ENCODE assay signal across 13 cellular contexts in genomic region chr18:63241317-63241712, GRCh38.
"Had no signal": no experiment of that assay in that cellular context is flagged by ENCODE, and none has a peak within 500 bp of the region (broad histone marks: within the 10 kb centered on the region; RNA-seq: fewer than 3 reads in every experiment).

No MANE protein-coding gene starts in this region.

- H3K36me3 ChIP-seq: gastroesophageal sphincter, left ventricle myocardium inferior, right atrium auricular region, upper lobe of left lung had no signal

- H3K4me3 Mint-ChIP-seq: activated CD8-positive, alpha-beta T cell treated with anti-CD3 and anti-CD28 coated beads, Interleukin-2, amount 10 ng/mL, durations not matched to agents 7 days and 5 days had no signal

- H3K27me3 ChIP-seq: gastroesophageal sphincter, right atrium auricular region, upper lobe of left lung had no signal

- H3K27ac ChIP-seq: coronary artery, gastroesophageal sphincter, left ventricle myocardium inferior, right atrium auricular region, skin epidermis, upper lobe of left lung had no signal

- H3K4me3 ChIP-seq: coronary artery, gastroesophageal sphincter, left ventricle myocardium inferior, right atrium auricular region, skin epidermis, upper lobe of left lung had no signal

- H3K27ac Mint-ChIP-seq: activated CD8-positive, alpha-beta T cell treated with anti-CD3 and anti-CD28 coated beads, Interleukin-2, amount 10 ng/mL, durations not matched to agents 7 days and 5 days had no signal

- H3K9me3 ChIP-seq: gastroesophageal sphincter, left ventricle myocardium inferior, right atrium auricular region, upper lobe of left lung had no signal

- ATAC-seq: activated CD4-positive, CD25-positive, alpha-beta regulatory T cell treated with anti-CD3 and anti-CD28 coated beads, Interleukin-2, amount 50 U/mL, for 24 hours; activated CD8-positive, alpha-beta T cell treated with anti-CD3 and anti-CD28 coated beads, Interleukin-2, amount 10 ng/mL, durations not matched to agents 7 days and 5 days; gastroesophageal sphincter had no signal

- DNase-seq: activated CD8-positive, alpha-beta memory T cell treated with anti-CD3 and anti-CD28 coated beads, Interleukin-2, amount 50 U/mL, for 48 hours; activated CD8-positive, alpha-beta T cell treated with anti-CD3 and anti-CD28 coated beads, Interleukin-2, amount 10 ng/mL, durations not matched to agents 7 days and 5 days; effector CD4-positive, alpha-beta T cell; left ventricle myocardium inferior; mesenchymal stem cell; SIG-M5; T-helper 2 cell; upper lobe of left lung had no signal
